Comparison of ENCODE assay signal across 16 cellular contexts in genomic region chr17:41654134-41654907, GRCh38. TPM values are rescaled to one million over a fixed set of nuclear protein-coding genes. Genes with fewer than 3 reads are reported as not detected.
A peak's percentile ranks its signal among the peaks of the same experiment; 100 is the strongest.
DNase-seq lines count a peak whose midpoint lies in the region; ATAC-seq and TF ChIP-seq lines count a peak whose summit lies in the region.
"Had no signal": no experiment of that assay in that cellular context is flagged by ENCODE, and none has a peak within 500 bp of the region (broad histone marks: within the 10 kb centered on the region; RNA-seq: fewer than 3 reads in every experiment).

No MANE protein-coding gene starts in this region.

- 75 to 77% methylated on average over 19 of the region's 19 CpGs for WGBS in heart right ventricle, 2 donors
- WGBS in endodermal cell (ENCODE audit: insufficient coverage in 1 of 2, insufficient read length in 1 of 2), 2 experiments: 83 to 88% methylated on average over 11 to 19 of the region's 19 CpGs

- H3K36me3 ChIP-seq in heart right ventricle (no peaks in the 10 kb centered on the region), endodermal cell (ENCODE audit: control insufficient read depth, insufficient read depth, low read length) (no peaks in the 10 kb centered on the region), neural progenitor cell (no peaks in the 10 kb centered on the region), vagina (no peaks in the 10 kb centered on the region)
- H3K36me3 ChIP-seq: cardiac muscle cell had no signal

- H3K36me3 Mint-ChIP-seq in endodermal cell (ENCODE audit: low read depth): no peaks in the 10 kb centered on the region
- no peaks in the 10 kb centered on the region for H3K36me3 Mint-ChIP-seq in neural progenitor cell

- H3F3A ChIP-seq in neural progenitor cell (ENCODE audit: low read depth): no peaks in the 10 kb centered on the region

- intact Hi-C loops in Right ventricle myocardium superior (cut with DNase I): no loop called here
- intact Hi-C loops in heart right ventricle (cut with DNase I): loop anchor here in 1 of 10 donors (5.0 kb wide), 1 partner anchor 102 kb away; no protein-coding TSS in a partner anchor
- intact Hi-C loops in vagina (cut with DNase I): loop anchor here (10.0 kb wide), 1 partner anchor 850 kb away; no protein-coding TSS in a partner anchor

- H3K27me3 Mint-ChIP-seq in endodermal cell (ENCODE audit: insufficient read depth): no peaks in the 10 kb centered on the region
- peaks cover 11% of the 10 kb centered on the region for H3K27me3 Mint-ChIP-seq in neural progenitor cell (ENCODE audit: insufficient read depth, low read depth)
- H3K27me3 Mint-ChIP-seq: activated CD4-positive, alpha-beta T cell treated with anti-CD3 and anti-CD28 coated beads, Interleukin-2, amount 10 ng/mL, durations not matched to agents 7 days and 5 days had no signal

- H3K27ac Mint-ChIP-seq in endodermal cell (no peak overlapping the region), neural progenitor cell (no peak overlapping the region)
- H3K27ac Mint-ChIP-seq: activated CD4-positive, alpha-beta T cell treated with anti-CD3 and anti-CD28 coated beads, Interleukin-2, amount 10 ng/mL, durations not matched to agents 7 days and 5 days had no signal

- no peak overlapping the region for H3K4me2 ChIP-seq in neural progenitor cell

- H3K9me3 Mint-ChIP-seq in endodermal cell: no peaks in the 10 kb centered on the region
- no peaks in the 10 kb centered on the region for H3K9me3 Mint-ChIP-seq in neural progenitor cell
- H3K9me3 Mint-ChIP-seq: activated CD4-positive, alpha-beta T cell treated with anti-CD3 and anti-CD28 coated beads, Interleukin-2, amount 10 ng/mL, durations not matched to agents 7 days and 5 days had no signal

- H4K20me1 ChIP-seq in neural progenitor cell (ENCODE audit: low read depth): no peaks in the 10 kb centered on the region

- no peak overlapping the region for H3K27ac ChIP-seq in heart right ventricle
- H3K27ac ChIP-seq in endodermal cell (ENCODE audit: low read depth, low read length): no peak overlapping the region
- H3K27ac ChIP-seq in neural progenitor cell: no peak overlapping the region
- peak overlapping the region; percentile 87 for H3K27ac ChIP-seq in vagina
- H3K27ac ChIP-seq in substantia nigra (ENCODE audit: low read depth, low read length, poor library complexity, severe bottlenecking): no peak overlapping the region
- H3K27ac ChIP-seq: cardiac muscle cell had no signal

- DNase-seq in Right ventricle myocardium superior (peak; percentile 31), heart right ventricle (no peak), endodermal cell (peak; percentile 81), neural progenitor cell (ENCODE audit: low spot score) (no peak), vagina (ENCODE audit: extremely low spot score in 2 of 2) (no peak), substantia nigra (lab: John Stamatoyannopoulos, UW) (no peak)
- DNase-seq in activated effector memory CD4-positive, alpha-beta T cell treated with Interleukin-2 at 50 U/mL for 16 hours: no peak
- no peak for DNase-seq in central memory CD4-positive, alpha-beta T cell
- DNase-seq: activated CD4-positive, alpha-beta T cell treated with anti-CD3 and anti-CD28 coated beads, Interleukin-2, amount 10 ng/mL, durations not matched to agents 7 days and 5 days; activated gamma-delta T cell; MV-4-11; NCI-H524; stimulated activated CD4-positive, alpha-beta T cell treated with anti-CD3 and anti-CD28 coated beads, Interleukin-4, amount 100 ng/mL, for 4 hours; SW 1271 had no signal

- no peaks in the 10 kb centered on the region for H3K27me3 ChIP-seq in heart right ventricle
- no peaks in the 10 kb centered on the region for H3K27me3 ChIP-seq in endodermal cell (ENCODE audit: control insufficient read depth, insufficient read depth, low read length, poor library complexity, severe bottlenecking)
- no peaks in the 10 kb centered on the region for H3K27me3 ChIP-seq in neural progenitor cell
- no peaks in the 10 kb centered on the region for H3K27me3 ChIP-seq in vagina
- H3K27me3 ChIP-seq: cardiac muscle cell had no signal

- no peaks in the 10 kb centered on the region for H3K79me2 ChIP-seq in neural progenitor cell (ENCODE audit: low read depth)

- TF ChIP-seq CTCF in heart right ventricle (IDR thresholded peaks at IDR 0.05) (no peak), endodermal cell (conservative IDR thresholded peaks at IDR 0.05) (no peak), neural progenitor cell (IDR thresholded peaks at IDR 0.05) (no peak), vagina (IDR thresholded peaks at IDR 0.05) (no peak)

- H2AFZ ChIP-seq in neural progenitor cell (replicated peaks): peak overlapping the region; percentile 89

- ATAC-seq in Right ventricle myocardium superior (ENCODE audit: poor library complexity): no peak
- no peak for ATAC-seq in heart right ventricle

- H3K9ac ChIP-seq in endodermal cell (ENCODE audit: extremely low read depth, low read length, poor library complexity, severe bottlenecking) (no peak overlapping the region), neural progenitor cell (no peak overlapping the region)

- no peaks in the 10 kb centered on the region for H3K4me1 ChIP-seq in heart right ventricle
- H3K4me1 ChIP-seq in endodermal cell (ENCODE audit: control insufficient read depth, insufficient read depth, low read length): no peaks in the 10 kb centered on the region
- peaks cover 13% of the 10 kb centered on the region for H3K4me1 ChIP-seq in neural progenitor cell
- peaks cover 62% of the 10 kb centered on the region for H3K4me1 ChIP-seq in vagina

- H3K4me1 Mint-ChIP-seq in endodermal cell: no peaks in the 10 kb centered on the region
- H3K4me1 Mint-ChIP-seq in neural progenitor cell: peaks cover 5% of the 10 kb centered on the region
- H3K4me1 Mint-ChIP-seq: activated CD4-positive, alpha-beta T cell treated with anti-CD3 and anti-CD28 coated beads, Interleukin-2, amount 10 ng/mL, durations not matched to agents 7 days and 5 days had no signal

- H3K4me3 Mint-ChIP-seq in endodermal cell (no peak overlapping the region), neural progenitor cell (no peak overlapping the region)
- H3K4me3 Mint-ChIP-seq: activated CD4-positive, alpha-beta T cell treated with anti-CD3 and anti-CD28 coated beads, Interleukin-2, amount 10 ng/mL, durations not matched to agents 7 days and 5 days had no signal

- H3K4me3 ChIP-seq in heart right ventricle (no peak overlapping the region), endodermal cell (ENCODE audit: low read length) (no peak overlapping the region), neural progenitor cell (no peak overlapping the region), vagina (no peak overlapping the region)
- H3K4me3 ChIP-seq: cardiac muscle cell had no signal

- H3K9me3 ChIP-seq in heart right ventricle: no peaks in the 10 kb centered on the region
- no peaks in the 10 kb centered on the region for H3K9me3 ChIP-seq in endodermal cell (ENCODE audit: control insufficient read depth, low read length)
- no peaks in the 10 kb centered on the region for H3K9me3 ChIP-seq in neural progenitor cell (ENCODE audit: low read depth)
- H3K9me3 ChIP-seq in vagina: no peaks in the 10 kb centered on the region

- TF ChIP-seq POLR2A in vagina (IDR thresholded peaks at IDR 0.05): no peak

RNA-seq across cellular contexts. Expression of gene KRT17, which starts 29.9 kb away (rescaled TPM):
- total RNA-seq in Right ventricle myocardium superior (not detected), heart right ventricle (not detected), endodermal cell (not detected), neural progenitor cell (ENCODE audit: low replicate concordance) (not detected in 2 replicates), vagina (165 TPM)
- polyA plus RNA-seq in heart right ventricle: under 1 TPM in 1 of 2 donors, not detected in 1; 0.07 TPM
- 0.36 TPM for polyA plus RNA-seq in endodermal cell (2013, experiment 1 of 2)
- 0.62 TPM for polyA plus RNA-seq in endodermal cell (2013, experiment 2 of 2)
- total RNA-seq: cardiac muscle cell had no signal

RNA-seq across cellular contexts. Expression of gene EIF1, which starts 34.4 kb away (rescaled TPM):
- total RNA-seq in Right ventricle myocardium superior (1,143 TPM), heart right ventricle (1,000 to 10,000 TPM; 1,115 to 1,330 (median 1,284) TPM), endodermal cell (100 to 1,000 TPM; 526 to 573 TPM), neural progenitor cell (ENCODE audit: low replicate concordance) (60.7 and 91.4 TPM in 2 replicates), vagina (204 TPM)
- polyA plus RNA-seq in heart right ventricle: 1,000 to 10,000 TPM in 1 of 2 donors, 100 to 1,000 TPM in 1; 551 to 1,123 TPM
- polyA plus RNA-seq in endodermal cell (2013, experiment 1 of 2): 718 TPM
- 619 TPM for polyA plus RNA-seq in endodermal cell (2013, experiment 2 of 2)

RNA-seq across cellular contexts. Expression of gene KRT16, which starts 41.8 kb away (rescaled TPM):
- total RNA-seq in Right ventricle myocardium superior (not detected), heart right ventricle (under 1 TPM in 1 of 10 donors, not detected in 9; 0.15 TPM), endodermal cell (not detected), neural progenitor cell (ENCODE audit: low replicate concordance) (not detected in 2 replicates), vagina (872 TPM)
- polyA plus RNA-seq in heart right ventricle: under 1 TPM; 0.12 to 0.44 TPM
- polyA plus RNA-seq in endodermal cell (2013, experiment 1 of 2): not detected
- polyA plus RNA-seq in endodermal cell (2013, experiment 2 of 2): not detected
- total RNA-seq: activated CD4-positive, alpha-beta T cell treated with anti-CD3 and anti-CD28 coated beads, Interleukin-2, amount 10 ng/mL, durations not matched to agents 7 days and 5 days; cardiac muscle cell had no signal
- polyA plus RNA-seq: AG04450 had no signal

RNA-seq across cellular contexts. Expression of gene GAST, which starts 57.8 kb away (rescaled TPM):
- total RNA-seq in Right ventricle myocardium superior (not detected), heart right ventricle (not detected), endodermal cell (not detected), neural progenitor cell (ENCODE audit: low replicate concordance) (not detected in 2 replicates), vagina (not detected)
- polyA plus RNA-seq in heart right ventricle: not detected
- polyA plus RNA-seq in endodermal cell (2013, experiment 1 of 2): not detected
- polyA plus RNA-seq in endodermal cell (2013, experiment 2 of 2): not detected
- total RNA-seq: activated CD4-positive, alpha-beta T cell treated with anti-CD3 and anti-CD28 coated beads, Interleukin-2, amount 10 ng/mL, durations not matched to agents 7 days and 5 days; cardiac muscle cell had no signal
- polyA plus RNA-seq: AG04450, cardiac muscle cell had no signal

Comparison
In these comparisons a context has a peak if more than half of its experiments do, and no peak if none do; other contexts are left out.
1. DNase-seq: peak in Right ventricle myocardium superior (single experiment) and endodermal cell (single experiment); none in heart right ventricle (0 of 2), neural progenitor cell (single experiment), vagina (0 of 2), activated effector memory CD4-positive, alpha-beta T cell treated with Interleukin-2 at 50 U/mL for 16 hours (single experiment), central memory CD4-positive, alpha-beta T cell (single experiment) and substantia nigra (0 of 49).
2. RNA of gene KRT17, which starts 29.9 kb away (total RNA-seq): 165 TPM in vagina (single experiment); not detected in endodermal cell, not detected in neural progenitor cell, not detected in Right ventricle myocardium superior (single experiment) and not detected in heart right ventricle; every median in the first group is over 100 times any median in the second.
3. RNA of gene KRT16, which starts 41.8 kb away (total RNA-seq): 872 TPM in vagina (single experiment); not detected in Right ventricle myocardium superior (single experiment), 0.15 TPM in heart right ventricle, not detected in endodermal cell and not detected in neural progenitor cell; every median in the first group is over 100 times any median in the second.